In the genomic region with DNA sequence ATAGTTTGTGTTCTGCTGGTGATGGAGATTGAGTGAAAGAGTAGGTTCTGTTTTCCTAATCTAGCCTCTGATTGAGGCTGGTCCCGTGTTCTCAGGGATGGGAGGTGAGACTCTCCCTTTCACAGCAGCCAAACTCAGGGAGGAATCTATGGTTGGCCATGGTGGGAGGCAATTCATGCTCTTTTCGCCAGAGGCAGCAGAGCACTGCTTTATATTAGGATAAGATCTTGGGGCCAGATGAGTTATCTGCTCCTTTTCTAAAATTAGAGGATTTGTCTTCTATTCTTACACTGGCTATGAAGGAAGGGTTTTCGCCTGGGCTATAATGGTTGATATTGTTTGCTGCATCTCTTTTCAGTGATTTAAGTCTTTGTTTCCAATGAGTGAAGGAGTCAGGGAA, we compare ENCODE assay signal across 25 cellular contexts.
DNase-seq lines count a peak whose midpoint lies in the region; ATAC-seq, FAIRE-seq and TF ChIP-seq lines count a peak whose summit lies in the region.
"Had no signal": no experiment of that assay in that cellular context is flagged by ENCODE, and none has a peak within 500 bp of the region (broad histone marks: within the 10 kb centered on the region; RNA-seq: fewer than 3 reads in every experiment).

No MANE protein-coding gene starts in this region.

- H3K79me2 ChIP-seq in GM12878 (ENCODE audit: control insufficient read depth, insufficient read depth, low read length) (no peaks in the 10 kb centered on the region), parathyroid adenoma (no peaks in the 10 kb centered on the region)

- no peak overlapping the region for H3K4me2 ChIP-seq in GM12878 (ENCODE audit: control insufficient read depth, insufficient read depth)
- H3K4me2 ChIP-seq in parathyroid adenoma (ENCODE audit: low read length): no peak overlapping the region

- intact Hi-C loops in GM12878 (cut with micrococcal nuclease; ENCODE audit: unreplicated experiment): no loop called here

- TF ChIP-seq RAD21 in GM12878 (IDR thresholded peaks at IDR 0.05; ENCODE audit: insufficient read depth, low read depth, low read length): peak; percentile 55

- POLR2A ChIA-PET in GM12878 (lab: Charles Lee): no interaction called here

- H3K9me3 ChIP-seq in GM12878 (replicated peaks; ENCODE audit: control insufficient read depth, insufficient read depth, low read length): no peaks in the 10 kb centered on the region
- H3K9me3 ChIP-seq in parathyroid adenoma (ENCODE audit: control insufficient read depth, low read length): no peaks in the 10 kb centered on the region
- H3K9me3 ChIP-seq: breast epithelium, colonic mucosa, esophagus muscularis mucosa, thyroid gland had no signal

- H2AFZ ChIP-seq in GM12878 (ENCODE audit: control insufficient read depth, low read depth, low read length) (no peak overlapping the region), parathyroid adenoma (no peak overlapping the region)

- 2% methylated on average over 3 of the region's 3 CpGs for WGBS in GM12878 (ENCODE audit: insufficient coverage, insufficient replicate concordance, low lambda C conversion rate, missing lambda C conversion rate)

- TF ChIP-seq POLR2A in GM12878 (IDR thresholded peaks at IDR 0.05; ENCODE audit: low read depth, low read length): no peak

- H3K4me1 ChIP-seq in GM12878 (ENCODE audit: control insufficient read depth, insufficient read depth, low read length) (no peaks in the 10 kb centered on the region), parathyroid adenoma (no peaks in the 10 kb centered on the region)
- H3K4me1 ChIP-seq: breast epithelium, colonic mucosa, esophagus muscularis mucosa, thyroid gland had no signal

- no peak overlapping the region for H3K4me3 ChIP-seq in GM12878
- no peak overlapping the region for H3K4me3 ChIP-seq in parathyroid adenoma (ENCODE audit: low read depth, low read length)
- H3K4me3 ChIP-seq: breast epithelium, colonic mucosa, esophagus muscularis mucosa, thyroid gland had no signal

- H3K27me3 ChIP-seq in GM12878 (replicated peaks in 1 of 2; ENCODE audit: control insufficient read depth in 2 of 2, insufficient read depth in 2 of 2, low read length in 1 of 2): no peaks in the 10 kb centered on the region
- H3K27me3 ChIP-seq in parathyroid adenoma (ENCODE audit: control insufficient read depth, insufficient read depth, low read length): no peaks in the 10 kb centered on the region
- H3K27me3 ChIP-seq: colonic mucosa, esophagus muscularis mucosa, thyroid gland had no signal

- no peaks in the 10 kb centered on the region; the same call in 1 of the 2 replicates for H4K20me1 ChIP-seq in GM12878 (ENCODE audit: control insufficient read depth, insufficient read depth)

- H3K9ac ChIP-seq in GM12878 (ENCODE audit: control insufficient read depth, insufficient read depth, low read length) (no peak overlapping the region), parathyroid adenoma (no peak overlapping the region)

- TF ChIP-seq EP300 in GM12878 (IDR thresholded peaks at IDR 0.05; ENCODE audit: borderline replicate concordance in 1 of 2, control insufficient read depth in 1 of 2, low read depth in 2 of 2, low read length in 2 of 2): no peak

- TF ChIP-seq CTCF in GM12874 (IDR thresholded peaks at IDR 0.05; ENCODE audit: insufficient read depth, low read depth, low read length) (peak; percentile 30; the same call in 1 of the 2 replicates), GM12878 (IDR thresholded peaks at IDR 0.05 in 2 of 3, conservative IDR thresholded peaks at IDR 0.05 in 1 of 3; ENCODE audit: control insufficient read depth in 2 of 3, extremely low read depth in 1 of 3, insufficient read depth in 1 of 3, low read depth in 3 of 3, low read length in 3 of 3) (peak in 2 of 3 experiments; percentile 21 to 32; a peak in 2 of 6 replicates), parathyroid adenoma (IDR thresholded peaks at IDR 0.05) (peak; percentile 12)

- SMC1A ChIA-PET in GM12878 (lab: Charles Lee; ENCODE audit: uncharacterized antibody, unreplicated experiment): interaction anchor here (1.1 to 1.9 kb wide), 6 partner anchors 8 to 799 kb away, joined by 3 to 11 read pairs (median 7); a partner anchor contains a TSS

- no peak overlapping the region for H3K27ac ChIP-seq in GM12878 (ENCODE audit: control insufficient read depth, insufficient read depth)
- H3K27ac ChIP-seq in parathyroid adenoma: no peak overlapping the region
- H3K27ac ChIP-seq: breast epithelium, colonic mucosa, esophagus muscularis mucosa, thyroid gland, VCaP had no signal

- no peaks in the 10 kb centered on the region for H3K36me3 ChIP-seq in GM12878 (ENCODE audit: control insufficient read depth in 2 of 2, insufficient read depth in 2 of 2, low read length in 1 of 2)
- H3K36me3 ChIP-seq in parathyroid adenoma (ENCODE audit: control insufficient read depth, insufficient read depth, low read length): no peaks in the 10 kb centered on the region
- H3K36me3 ChIP-seq: breast epithelium, colonic mucosa, esophagus muscularis mucosa, thyroid gland had no signal

- RAD21 ChIA-PET in GM12878 (lab: Charles Lee; ENCODE audit: unreplicated experiment): interaction anchor here (1.4 to 2.3 kb wide), 2 partner anchors 65 to 70 kb away, joined by 5 to 14 read pairs; a partner anchor contains a TSS

- DNase-seq in GM12878 (ENCODE audit: low read depth, low spot score) (no peak), NCI-H774 (lab: John Stamatoyannopoulos, UW) (no peak), epidermal melanocyte (ENCODE audit: insufficient read length, low spot score) (no peak)
- DNase-seq in stimulated activated CD4-positive, alpha-beta T cell treated with anti-CD3 and anti-CD28 coated beads, Interleukin-15, amount 100 ng/mL, for 24 hours: no peak
- DNase-seq: activated CD4-positive, alpha-beta T cell treated with anti-CD3 and anti-CD28 coated beads, Interleukin-2, amount 50 U/mL, for 1 hour; activated naive CD4-positive, alpha-beta T cell treated with anti-CD3 and anti-CD28 coated beads, Interleukin-2, amount 50 U/mL, for 16 hours; amygdala; Calu3; colonic mucosa; effector memory CD8-positive, alpha-beta T cell; foreskin melanocyte; HCEC 1CT; hippocampal formation; NCI-H2081; NCI-H446 treated with DMSO at 0.1 percent for 48 hours; stimulated activated naive CD8-positive, alpha-beta T cell treated with anti-CD3 and anti-CD28 coated beads, Interleukin-15, amount 100 ng/mL, for 72 hours; thyroid gland had no signal

- in situ Hi-C loops in GM12878 (cut with MboI): no loop called here

- no TSS peak for BruUV-seq in GM12878 (replicated peaks; lab: Mats Ljungman, UMichigan)

- no peak for FAIRE-seq in GM12878 (lab: Jason Lieb, UNC)
- FAIRE-seq: islet of Langerhans had no signal

- ATAC-seq in HG03520 (IDR thresholded peaks at IDR 0.05; ENCODE audit: unreplicated experiment) (peak; percentile 50), GM12878 (peak; percentile 84)
- ATAC-seq: effector memory CD8-positive, alpha-beta T cell; sciatic nerve; stimulated activated naive CD8-positive, alpha-beta T cell treated with anti-CD3 and anti-CD28 coated beads, Interleukin-15, amount 100 ng/mL, for 72 hours had no signal

- CTCF ChIA-PET in GM12878 (lab: Yijun Ruan, JAX): interaction anchor here (0.8 to 3.6 kb wide), 9 partner anchors 12 to 797 kb away, joined by 3 to 22 read pairs (median 4); no protein-coding TSS in a partner anchor

TF ChIP-seq in GM12878, 131 proteins besides CTCF, POLR2A, EP300 and RAD21 (continues in another document):
- TF ChIP-seq RUNX3 (IDR thresholded peaks at IDR 0.05; ENCODE audit: low read length): no peak
- TF ChIP-seq, protein P1, sequence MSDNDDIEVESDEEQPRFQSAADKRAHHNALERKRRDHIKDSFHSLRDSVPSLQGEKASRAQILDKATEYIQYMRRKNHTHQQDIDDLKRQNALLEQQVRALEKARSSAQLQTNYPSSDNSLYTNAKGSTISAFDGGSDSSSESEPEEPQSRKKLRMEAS (IDR thresholded peaks at IDR 0.05; ENCODE audit: low read depth, low read length): no peak
- TF ChIP-seq SUPT20H (IDR thresholded peaks at IDR 0.05; ENCODE audit: borderline replicate concordance, control insufficient read depth, low read depth, low read length): no peak
- TF ChIP-seq NFXL1 (IDR thresholded peaks at IDR 0.05; ENCODE audit: borderline replicate concordance): no peak
- TF ChIP-seq SP1 (IDR thresholded peaks at IDR 0.05; ENCODE audit: low read depth, low read length): no peak
- TF ChIP-seq, protein P2, sequence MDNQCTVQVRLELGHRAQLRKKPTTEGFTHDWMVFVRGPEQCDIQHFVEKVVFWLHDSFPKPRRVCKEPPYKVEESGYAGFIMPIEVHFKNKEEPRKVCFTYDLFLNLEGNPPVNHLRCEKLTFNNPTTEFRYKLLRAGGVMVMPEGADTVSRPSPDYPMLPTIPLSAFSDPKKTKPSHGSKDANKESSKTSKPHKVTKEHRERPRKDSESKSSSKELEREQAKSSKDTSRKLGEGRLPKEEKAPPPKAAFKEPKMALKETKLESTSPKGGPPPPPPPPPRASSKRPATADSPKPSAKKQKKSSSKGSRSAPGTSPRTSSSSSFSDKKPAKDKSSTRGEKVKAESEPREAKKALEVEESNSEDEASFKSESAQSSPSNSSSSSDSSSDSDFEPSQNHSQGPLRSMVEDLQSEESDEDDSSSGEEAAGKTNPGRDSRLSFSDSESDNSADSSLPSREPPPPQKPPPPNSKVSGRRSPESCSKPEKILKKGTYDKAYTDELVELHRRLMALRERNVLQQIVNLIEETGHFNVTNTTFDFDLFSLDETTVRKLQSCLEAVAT (IDR thresholded peaks at IDR 0.05): no peak
- TF ChIP-seq BMI1 (IDR thresholded peaks at IDR 0.05; ENCODE audit: borderline replicate concordance): no peak
- TF ChIP-seq, protein P3, sequence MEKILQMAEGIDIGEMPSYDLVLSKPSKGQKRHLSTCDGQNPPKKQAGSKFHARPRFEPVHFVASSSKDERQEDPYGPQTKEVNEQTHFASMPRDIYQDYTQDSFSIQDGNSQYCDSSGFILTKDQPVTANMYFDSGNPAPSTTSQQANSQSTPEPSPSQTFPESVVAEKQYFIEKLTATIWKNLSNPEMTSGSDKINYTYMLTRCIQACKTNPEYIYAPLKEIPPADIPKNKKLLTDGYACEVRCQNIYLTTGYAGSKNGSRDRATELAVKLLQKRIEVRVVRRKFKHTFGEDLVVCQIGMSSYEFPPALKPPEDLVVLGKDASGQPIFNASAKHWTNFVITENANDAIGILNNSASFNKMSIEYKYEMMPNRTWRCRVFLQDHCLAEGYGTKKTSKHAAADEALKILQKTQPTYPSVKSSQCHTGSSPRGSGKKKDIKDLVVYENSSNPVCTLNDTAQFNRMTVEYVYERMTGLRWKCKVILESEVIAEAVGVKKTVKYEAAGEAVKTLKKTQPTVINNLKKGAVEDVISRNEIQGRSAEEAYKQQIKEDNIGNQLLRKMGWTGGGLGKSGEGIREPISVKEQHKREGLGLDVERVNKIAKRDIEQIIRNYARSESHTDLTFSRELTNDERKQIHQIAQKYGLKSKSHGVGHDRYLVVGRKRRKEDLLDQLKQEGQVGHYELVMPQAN (conservative IDR thresholded peaks at IDR 0.05): no peak
- TF ChIP-seq TAF1 (IDR thresholded peaks at IDR 0.05; ENCODE audit: borderline replicate concordance, low read depth, low read length): no peak
- TF ChIP-seq POU2F2 (IDR thresholded peaks at IDR 0.05; ENCODE audit: borderline replicate concordance, low read depth, low read length): no peak
- TF ChIP-seq CREB1 (IDR thresholded peaks at IDR 0.05; ENCODE audit: low read depth): no peak
- TF ChIP-seq SMAD1 (IDR thresholded peaks at IDR 0.05; ENCODE audit: low read depth, partially characterized antibody): no peak
